8 cellular contexts compared by ENCODE assay signal in genomic region chr14:76762617-76763361, GRCh38. TPM values are rescaled to one million over a fixed set of nuclear protein-coding genes. Genes with fewer than 3 reads are reported as not detected.
DNase-seq lines count a peak whose midpoint lies in the region; ATAC-seq and TF ChIP-seq lines count a peak whose summit lies in the region.

No MANE protein-coding gene starts in this region.

- H3K9me2 ChIP-seq in neural cell (ENCODE audit: insufficient read depth, low read length): no peaks in the 10 kb centered on the region

- H3K9me3 ChIP-seq in BLaER1 (no peaks in the 10 kb centered on the region), esophagus squamous epithelium (no peaks in the 10 kb centered on the region), neural cell (ENCODE audit: low read length) (no peaks in the 10 kb centered on the region)

- H3K9ac ChIP-seq in BLaER1 (no peak overlapping the region), neural cell (ENCODE audit: low read length) (peak overlapping the region; percentile 87)

- no peaks in the 10 kb centered on the region for H3F3A ChIP-seq in neural cell (ENCODE audit: insufficient read depth, low read length, poor library complexity, severe bottlenecking)

- H3K36me3 ChIP-seq in BLaER1 (no peaks in the 10 kb centered on the region), esophagus squamous epithelium (no peaks in the 10 kb centered on the region), neural cell (ENCODE audit: insufficient read depth, low read length) (no peaks in the 10 kb centered on the region)

- WGBS in esophagus squamous epithelium, 2 donors: 39 to 40% methylated on average over 16 to 18 of the region's 27 CpGs

- TF ChIP-seq CTCF in esophagus squamous epithelium (IDR thresholded peaks at IDR 0.05) (no peak), neural cell (IDR thresholded peaks at IDR 0.05; ENCODE audit: poor library complexity, severe bottlenecking) (no peak)

- peaks cover 32% of the 10 kb centered on the region for H3K79me2 ChIP-seq in neural cell (replicated peaks; ENCODE audit: insufficient read depth, low read length)

- TF ChIP-seq EP300 in neural cell (conservative IDR thresholded peaks at IDR 0.05; ENCODE audit: poor library complexity, severe bottlenecking): no peak

- peak overlapping the region; percentile 81 for H3K4me2 ChIP-seq in BLaER1
- H3K4me2 ChIP-seq in neural cell (ENCODE audit: low read length): peak overlapping the region; percentile 56

- peaks cover 20% of the 10 kb centered on the region for H3K27me3 ChIP-seq in BLaER1
- peaks cover 0 to 38% (median 0%) of the 10 kb centered on the region in 4 donors for H3K27me3 ChIP-seq in esophagus squamous epithelium
- H3K27me3 ChIP-seq in neural cell (ENCODE audit: insufficient read depth, low read depth, low read length): no peaks in the 10 kb centered on the region

- H3K4me1 ChIP-seq in BLaER1: peaks cover 49% of the 10 kb centered on the region
- peaks cover 0 to 60% (median 27%) of the 10 kb centered on the region in 3 donors for H3K4me1 ChIP-seq in esophagus squamous epithelium

- H4K20me1 ChIP-seq in BLaER1 (peaks cover 8% of the 10 kb centered on the region; the same call in 1 of the 2 replicates), neural cell (ENCODE audit: insufficient read depth) (no peaks in the 10 kb centered on the region)

- peak overlapping the region; percentile 86 for H3K4me3 ChIP-seq in BLaER1
- peak overlapping the region; percentile 50 to 84 (median 63) for H3K4me3 ChIP-seq in esophagus squamous epithelium
- H3K4me3 ChIP-seq in neural cell (ENCODE audit: low read length): peak overlapping the region; percentile 93

- no peak for TF ChIP-seq RAD21 in neural cell (conservative IDR thresholded peaks at IDR 0.05)

- DNase-seq in RPMI7951 (ENCODE audit: low read depth): peak; percentile 16
- DNase-seq in esophagus squamous epithelium (lab: John Stamatoyannopoulos, UW): no peak
- no peak for DNase-seq in iPS-NIHi7 (ENCODE audit: extremely low spot score)
- DNase-seq in SIG-M5 (lab: John Stamatoyannopoulos, UW): no peak

- no peak for ATAC-seq in HG02642 (IDR thresholded peaks at IDR 0.05; ENCODE audit: poor library complexity, unreplicated experiment)
- ATAC-seq in GM21360 (IDR thresholded peaks at IDR 0.05; ENCODE audit: unreplicated experiment): no peak

- no peak overlapping the region for H3K27ac ChIP-seq in BLaER1
- H3K27ac ChIP-seq in esophagus squamous epithelium: peak overlapping the region in 3 of 4 donors; percentile 48 to 89 (median 85)
- peak overlapping the region; percentile 62 for H3K27ac ChIP-seq in neural cell (ENCODE audit: low read length)

- no peak for TF ChIP-seq POLR2A in esophagus squamous epithelium (IDR thresholded peaks at IDR 0.05)

- intact Hi-C loops in esophagus squamous epithelium (cut with DNase I): no loop called here

- peak overlapping the region; percentile 58 for H2AFZ ChIP-seq in neural cell (ENCODE audit: low read depth, low read length)

TF ChIP-seq in neural cell, 6 proteins besides CTCF, POLR2A, EP300 and RAD21:
- no peak for TF ChIP-seq MXI1 (conservative IDR thresholded peaks at IDR 0.05; ENCODE audit: poor library complexity, severe bottlenecking)
- TF ChIP-seq, protein P1, sequence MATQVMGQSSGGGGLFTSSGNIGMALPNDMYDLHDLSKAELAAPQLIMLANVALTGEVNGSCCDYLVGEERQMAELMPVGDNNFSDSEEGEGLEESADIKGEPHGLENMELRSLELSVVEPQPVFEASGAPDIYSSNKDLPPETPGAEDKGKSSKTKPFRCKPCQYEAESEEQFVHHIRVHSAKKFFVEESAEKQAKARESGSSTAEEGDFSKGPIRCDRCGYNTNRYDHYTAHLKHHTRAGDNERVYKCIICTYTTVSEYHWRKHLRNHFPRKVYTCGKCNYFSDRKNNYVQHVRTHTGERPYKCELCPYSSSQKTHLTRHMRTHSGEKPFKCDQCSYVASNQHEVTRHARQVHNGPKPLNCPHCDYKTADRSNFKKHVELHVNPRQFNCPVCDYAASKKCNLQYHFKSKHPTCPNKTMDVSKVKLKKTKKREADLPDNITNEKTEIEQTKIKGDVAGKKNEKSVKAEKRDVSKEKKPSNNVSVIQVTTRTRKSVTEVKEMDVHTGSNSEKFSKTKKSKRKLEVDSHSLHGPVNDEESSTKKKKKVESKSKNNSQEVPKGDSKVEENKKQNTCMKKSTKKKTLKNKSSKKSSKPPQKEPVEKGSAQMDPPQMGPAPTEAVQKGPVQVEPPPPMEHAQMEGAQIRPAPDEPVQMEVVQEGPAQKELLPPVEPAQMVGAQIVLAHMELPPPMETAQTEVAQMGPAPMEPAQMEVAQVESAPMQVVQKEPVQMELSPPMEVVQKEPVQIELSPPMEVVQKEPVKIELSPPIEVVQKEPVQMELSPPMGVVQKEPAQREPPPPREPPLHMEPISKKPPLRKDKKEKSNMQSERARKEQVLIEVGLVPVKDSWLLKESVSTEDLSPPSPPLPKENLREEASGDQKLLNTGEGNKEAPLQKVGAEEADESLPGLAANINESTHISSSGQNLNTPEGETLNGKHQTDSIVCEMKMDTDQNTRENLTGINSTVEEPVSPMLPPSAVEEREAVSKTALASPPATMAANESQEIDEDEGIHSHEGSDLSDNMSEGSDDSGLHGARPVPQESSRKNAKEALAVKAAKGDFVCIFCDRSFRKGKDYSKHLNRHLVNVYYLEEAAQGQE (IDR thresholded peaks at IDR 0.05; ENCODE audit: borderline replicate concordance): no peak
- TF ChIP-seq EZH2 (IDR thresholded peaks at IDR 0.05; ENCODE audit: borderline replicate concordance, insufficient read depth, low read length, poor library complexity, severe bottlenecking): no peak
- no peak for TF ChIP-seq POLR2AphosphoS5 (IDR thresholded peaks at IDR 0.05)
- no peak for TF ChIP-seq SMC3 (conservative IDR thresholded peaks at IDR 0.05; ENCODE audit: poor library complexity)
- TF ChIP-seq TAF1 (IDR thresholded peaks at IDR 0.05; ENCODE audit: low read depth): no peak

RNA-seq across cellular contexts. Expression of gene VASH1, which starts 1.5 kb away (rescaled TPM):
- 3.9 and 4.4 TPM in 2 replicates for total RNA-seq in RPMI7951 (2014; rRNA removed; shearing (Covaris generic))
- total RNA-seq in esophagus squamous epithelium: 1 to 10 TPM; 1.3 to 5.7 (median 3.0) TPM
- 26.8 and 29.4 TPM in 2 replicates for polyA plus RNA-seq in neural cell
- 46.3 and 50.2 TPM in 2 replicates for polyA minus RNA-seq in neural cell

RNA-seq across cellular contexts. Expression of gene ANGEL1, which starts 49.9 kb away (rescaled TPM):
- total RNA-seq in RPMI7951 (2014; rRNA removed; shearing (Covaris generic)): 6.6 and 9.5 TPM in 2 replicates
- 10 to 100 TPM in 1 of 4 donors, 1 to 10 TPM in 3; 3.4 to 13.7 (median 8.3) TPM for total RNA-seq in esophagus squamous epithelium
- polyA plus RNA-seq in neural cell: 18.4 and 19.2 TPM in 2 replicates
- polyA minus RNA-seq in neural cell: 15.8 and 17.5 TPM in 2 replicates
